In the genomic region with DNA sequence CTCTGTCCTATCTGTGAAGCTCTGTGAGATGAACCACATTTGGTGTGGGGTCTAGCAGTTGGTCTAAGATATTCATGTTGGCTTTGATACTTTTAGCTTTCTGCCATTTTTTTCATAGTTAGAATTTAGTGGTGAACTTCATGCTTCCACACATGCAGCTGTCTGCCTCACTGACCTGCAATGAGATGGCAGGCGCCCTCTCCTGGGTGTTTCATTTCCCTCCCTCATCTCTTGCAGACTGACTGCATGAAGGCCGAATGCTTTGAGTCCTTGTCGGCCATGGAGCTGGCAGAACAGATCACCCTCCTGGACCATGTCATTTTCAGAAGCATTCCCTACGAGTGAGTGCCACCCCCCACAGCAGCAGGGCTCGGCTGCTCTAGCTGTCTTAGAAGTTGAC, we compare ENCODE assay signal across 11 cellular contexts. TPM values are rescaled to one million over a fixed set of nuclear protein-coding genes. Genes with fewer than 3 reads are reported as not detected.
DNase-seq lines count a peak whose midpoint lies in the region; ATAC-seq and TF ChIP-seq lines count a peak whose summit lies in the region.
"Had no signal": no experiment of that assay in that cellular context is flagged by ENCODE, and none has a peak within 500 bp of the region (broad histone marks: within the 10 kb centered on the region; RNA-seq: fewer than 3 reads in every experiment).

No MANE protein-coding gene starts in this region.

- no peaks in the 10 kb centered on the region for H3F3A ChIP-seq in neural progenitor cell (ENCODE audit: low read depth)

- H4K20me1 ChIP-seq in IMR-90 (ENCODE audit: insufficient read depth, low read length) (no peaks in the 10 kb centered on the region; the same call in 1 of the 2 replicates), neural progenitor cell (ENCODE audit: low read depth) (no peaks in the 10 kb centered on the region)

- CTCF ChIA-PET in IMR-90 (lab: Yijun Ruan, JAX), result interaction anchor here (0.6 kb wide), 1 partner anchor 1919 kb away, joined by 3 read pairs; no protein-coding TSS in a partner anchor

- H3K27ac ChIP-seq in IMR-90 (ENCODE audit: insufficient read depth, low read length) (no peak overlapping the region), brain microvascular endothelial cell (no peak overlapping the region), neural progenitor cell (no peak overlapping the region), sigmoid colon (no peak overlapping the region)
- H3K27ac ChIP-seq: tibial artery had no signal

- no peak overlapping the region for H3K56ac ChIP-seq in IMR-90 (ENCODE audit: extremely low read depth, insufficient read depth, low read length)

- no peak overlapping the region for H2BK120ac ChIP-seq in IMR-90 (ENCODE audit: low read depth, low read length)

- no peaks in the 10 kb centered on the region for H3K4me1 ChIP-seq in IMR-90 (ENCODE audit: control insufficient read depth, insufficient read depth, low read length)
- no peaks in the 10 kb centered on the region for H3K4me1 ChIP-seq in neural progenitor cell
- H3K4me1 ChIP-seq in sigmoid colon, result no peaks in the 10 kb centered on the region
- H3K4me1 ChIP-seq: HAP-1, tibial artery had no signal

- H3K9me3 ChIP-seq in IMR-90 (ENCODE audit: control insufficient read depth, insufficient read depth, low read length) (no peaks in the 10 kb centered on the region), neural progenitor cell (ENCODE audit: low read depth) (no peaks in the 10 kb centered on the region), sigmoid colon (no peaks in the 10 kb centered on the region)
- H3K9me3 ChIP-seq: HAP-1, tibial artery had no signal

- no peaks in the 10 kb centered on the region for H3K79me2 ChIP-seq in neural progenitor cell (ENCODE audit: low read depth)

- TF ChIP-seq POLR2A in IMR-90 (IDR thresholded peaks at IDR 0.05; ENCODE audit: low read depth, low read length), result no peak
- TF ChIP-seq POLR2A in sigmoid colon (IDR thresholded peaks at IDR 0.05), result no peak

- H3K4ac ChIP-seq in IMR-90 (ENCODE audit: low read depth, low read length), result no peak overlapping the region

- H3K14ac ChIP-seq in IMR-90 (replicated peaks; ENCODE audit: low read depth, low read length), result no peak overlapping the region

- 71% methylated on average over 1 of the region's 5 CpGs; no CpG with 5 or more reads in 1 of the 2 experiments for WGBS in IMR-90 (ENCODE audit: extremely low coverage in 2 of 2, insufficient read length in 1 of 2), 2 experiments
- WGBS in sigmoid colon, 2 donors, result 83 to 89% methylated on average over 5 of the region's 5 CpGs

- H2BK5ac ChIP-seq in IMR-90 (ENCODE audit: low read depth, low read length, poor library complexity, severe bottlenecking), result no peak overlapping the region

- no peak overlapping the region for H3K27ac Mint-ChIP-seq in neural progenitor cell

- H3K4me2 ChIP-seq in IMR-90 (ENCODE audit: low read depth, low read length) (no peak overlapping the region), neural progenitor cell (no peak overlapping the region)

- peaks cover 1% of the 10 kb centered on the region; the same call in 1 of the 2 replicates for H3K36me3 ChIP-seq in IMR-90 (ENCODE audit: control insufficient read depth, insufficient read depth, low read length)
- H3K36me3 ChIP-seq in brain microvascular endothelial cell (replicated peaks), result no peaks in the 10 kb centered on the region
- H3K36me3 ChIP-seq in neural progenitor cell, result no peaks in the 10 kb centered on the region
- no peaks in the 10 kb centered on the region for H3K36me3 ChIP-seq in sigmoid colon
- H3K36me3 ChIP-seq: HAP-1, tibial artery had no signal

- no peak overlapping the region for H4K5ac ChIP-seq in IMR-90 (ENCODE audit: low read depth, low read length)

- H3K27me3 ChIP-seq in IMR-90 (ENCODE audit: control insufficient read depth, insufficient read depth, low read length) (no peaks in the 10 kb centered on the region), brain microvascular endothelial cell (replicated peaks) (no peaks in the 10 kb centered on the region), neural progenitor cell (no peaks in the 10 kb centered on the region), sigmoid colon (no peaks in the 10 kb centered on the region)
- H3K27me3 ChIP-seq: tibial artery had no signal

- H2AK5ac ChIP-seq in IMR-90 (ENCODE audit: low read depth, low read length), result no peak overlapping the region

- BruUV-seq in IMR-90 (replicated peaks; lab: Mats Ljungman, UMichigan), result no TSS peak

- H3K4me3 Mint-ChIP-seq in neural progenitor cell, result no peak overlapping the region

- H3K4me3 ChIP-seq in IMR-90 (ENCODE audit: insufficient read depth, low read depth, low read length), result no peak overlapping the region
- no peak overlapping the region for H3K4me3 ChIP-seq in brain microvascular endothelial cell (ENCODE audit: low read depth, low read length)
- no peak overlapping the region for H3K4me3 ChIP-seq in neural progenitor cell
- no peak overlapping the region for H3K4me3 ChIP-seq in sigmoid colon
- H3K4me3 ChIP-seq: HAP-1, tibial artery had no signal

- H2AFZ ChIP-seq in IMR-90 (replicated peaks; ENCODE audit: low read length, poor library complexity) (no peak overlapping the region), neural progenitor cell (replicated peaks) (no peak overlapping the region)

- dilution Hi-C loops in IMR-90 (cut with HindIII; ENCODE audit: low sequenced_read_pairs, unreplicated experiment), result no loop called here

- TF ChIP-seq CTCF in IMR-90 (conservative IDR thresholded peaks at IDR 0.05; ENCODE audit: low read depth, low read length), result peak; percentile 20; the same call in 1 of the 2 replicates
- peak; percentile 61 for TF ChIP-seq CTCF in brain microvascular endothelial cell (IDR thresholded peaks at IDR 0.05; ENCODE audit: low read depth, low read length, missing control alignments)
- peak; percentile 48 for TF ChIP-seq CTCF in neural progenitor cell (IDR thresholded peaks at IDR 0.05)
- TF ChIP-seq CTCF in sigmoid colon (IDR thresholded peaks at IDR 0.05), result no peak

- H3K9me3 Mint-ChIP-seq in neural progenitor cell, result no peaks in the 10 kb centered on the region

- H2AK9ac ChIP-seq in IMR-90 (replicated peaks; ENCODE audit: low read depth, low read length, poor library complexity), result no peak overlapping the region

- no peak for TF ChIP-seq RAD21 in IMR-90 (IDR thresholded peaks at IDR 0.05; ENCODE audit: low read length)

- intact Hi-C loops in IMR-90 (cut with micrococcal nuclease), result no loop called here
- intact Hi-C loops in sigmoid colon (cut with DNase I), result no loop called here

- in situ Hi-C loops in IMR-90 (cut with MboI; ENCODE audit: low sequenced_read_pairs), result no loop called here
- in situ Hi-C loops in brain microvascular endothelial cell (cut with HindIII; ENCODE audit: low pct_ligation_motif_present, low sequenced_read_pairs), result no loop called here

- no peak overlapping the region for H3K18ac ChIP-seq in IMR-90 (ENCODE audit: low read depth, low read length)

- peaks cover 4% of the 10 kb centered on the region; the same call in 1 of the 2 replicates for H3K9me1 ChIP-seq in IMR-90 (ENCODE audit: insufficient read depth, low read length)

- peaks cover 6% of the 10 kb centered on the region for H3K27me3 Mint-ChIP-seq in neural progenitor cell (ENCODE audit: insufficient read depth, low read depth)

- H3K9ac ChIP-seq in IMR-90 (ENCODE audit: low read depth, low read length) (no peak overlapping the region), neural progenitor cell (no peak overlapping the region)

- TF ChIP-seq EP300 in sigmoid colon (IDR thresholded peaks at IDR 0.05), result no peak

- no peak overlapping the region for H4K91ac ChIP-seq in IMR-90 (ENCODE audit: insufficient read depth, low read depth, low read length)

- H3K4me1 Mint-ChIP-seq in neural progenitor cell, result peaks cover 6% of the 10 kb centered on the region

- peak; percentile 10 for DNase-seq in DMS 273 (lab: John Stamatoyannopoulos, UW; ENCODE audit: unreplicated experiment)
- DNase-seq in DMS 273 treated with DMSO at 0.1 percent for 48 hours (lab: John Stamatoyannopoulos, UW), result no peak
- peak; percentile 22 for DNase-seq in IMR-90
- peak; percentile 18 for DNase-seq in brain microvascular endothelial cell
- peak; percentile 35 for DNase-seq in neural progenitor cell (ENCODE audit: low spot score)
- no peak for DNase-seq in NCI-H345 treated with DMSO at 0.1 percent for 48 hours (lab: John Stamatoyannopoulos, UW; ENCODE audit: unreplicated experiment)
- no peak for DNase-seq in sigmoid colon
- DNase-seq: NCI-H524 treated with DMSO at 0.1 percent for 48 hours, tibial artery had no signal

- H2BK20ac ChIP-seq in IMR-90 (ENCODE audit: low read depth, low read length), result no peak overlapping the region

- POLR2A ChIA-PET in IMR-90 (lab: Charles Lee; ENCODE audit: unreplicated experiment), result no interaction called here

- no peaks in the 10 kb centered on the region for H3K79me1 ChIP-seq in IMR-90 (ENCODE audit: low read depth in 1 of 2, low read length in 2 of 2)

- ATAC-seq in IMR-90 (ENCODE audit: low read depth) (peak; percentile 42), HG03571 (IDR thresholded peaks at IDR 0.05; ENCODE audit: unreplicated experiment) (no peak)

- H2BK15ac ChIP-seq in IMR-90 (ENCODE audit: low read depth, low read length), result no peak overlapping the region

- H4K8ac ChIP-seq in IMR-90 (ENCODE audit: low read depth in 2 of 2, low read length in 2 of 2), result no peak overlapping the region

- no peaks in the 10 kb centered on the region for H3K36me3 Mint-ChIP-seq in neural progenitor cell

- no peak overlapping the region for H3K23ac ChIP-seq in IMR-90 (ENCODE audit: low read depth, low read length)

TF ChIP-seq in IMR-90, 13 proteins besides CTCF, POLR2A, EP300 and RAD21 (continues in another document):
- TF ChIP-seq CEBPB (IDR thresholded peaks at IDR 0.05; ENCODE audit: low read depth, low read length) (no peak), CHD1 (IDR thresholded peaks at IDR 0.05; ENCODE audit: low read depth, low read length) (no peak), BHLHE40 (IDR thresholded peaks at IDR 0.05; ENCODE audit: low read depth, low read length) (no peak), MAFK (IDR thresholded peaks at IDR 0.05; ENCODE audit: low read depth, low read length) (no peak), SMC3 (IDR thresholded peaks at IDR 0.05; ENCODE audit: low read depth, low read length) (no peak)

RNA-seq across cellular contexts. Expression of a gene that starts 26.1 kb away (rescaled TPM):
- 0.28 and 0.36 TPM in 2 replicates for total RNA-seq in IMR-90 (2012; rRNA removed)
- polyA plus RNA-seq in IMR-90 (2012; rRNA removed), result 0.21 and 0.36 TPM in 2 replicates
- polyA plus RNA-seq in IMR-90 (2012; cell fraction: cytosol; rRNA removed), result 0.31 TPM in 1 of 2 replicates, not detected in the other
- 0.23 and 0.26 TPM in 2 replicates for polyA plus RNA-seq in IMR-90 (2012; cell fraction: nucleus; rRNA removed; ENCODE audit: low replicate concordance)
- not detected in 2 replicates for total RNA-seq in neural progenitor cell (ENCODE audit: low replicate concordance)
- 10 to 100 TPM in 1 of 4 donors, 1 to 10 TPM in 3; 2.9 to 11.1 (median 7.2) TPM for total RNA-seq in sigmoid colon
- polyA plus RNA-seq in sigmoid colon, result 1 to 10 TPM in 2 of 3 donors, under 1 TPM in 1; 0.96 to 6.0 (median 2.4) TPM

Comparison
In these comparisons a context has a peak if more than half of its experiments do, and no peak if none do; other contexts are left out.
1. DNase-seq: peak in DMS 273 (single experiment), IMR-90 (single experiment), brain microvascular endothelial cell (single experiment) and neural progenitor cell (single experiment); none in DMS 273 treated with DMSO at 0.1 percent for 48 hours (single experiment), NCI-H345 treated with DMSO at 0.1 percent for 48 hours (single experiment) and sigmoid colon (single experiment).
2. CTCF ChIP-seq: peak in IMR-90 (single experiment), brain microvascular endothelial cell (single experiment) and neural progenitor cell (single experiment); none in sigmoid colon (0 of 4).